ENCODE assay signal across 13 cellular contexts in genomic region chr7:108528183-108528712, GRCh38. TPM values are rescaled to one million over a fixed set of nuclear protein-coding genes. Genes with fewer than 3 reads are reported as not detected.
DNase-seq lines count a peak whose midpoint lies in the region; ATAC-seq, FAIRE-seq and TF ChIP-seq lines count a peak whose summit lies in the region.
"Had no signal": no experiment of that assay in that cellular context is flagged by ENCODE, and none has a peak within 500 bp of the region (broad histone marks: within the 10 kb centered on the region; RNA-seq: fewer than 3 reads in every experiment).

No MANE protein-coding gene starts in this region.

- POLR2A ChIA-PET in HCT116 (lab: Charles Lee) (no interaction called here), H1 (lab: Charles Lee; ENCODE audit: partially characterized antibody) (interaction anchor here (1.4 to 2.0 kb wide), 2 partner anchors 13 to 42 kb away, joined by 3 to 5 read pairs; partner anchors contain the start of genes DNAJB9 and THAP5), GM10248 (lab: Yijun Ruan, JAX) (no interaction called here)

- 0 out of 2 replicates have a peak, but pooled peaks cover 2% of the 10 kb centered on the region for H3K79me1 ChIP-seq in H1 (ENCODE audit: low read depth, low read length)

- H2BK12ac ChIP-seq in H1 (ENCODE audit: low read depth, low read length): no peak overlapping the region

- H3K4me3 ChIP-seq in HCT116 (replicated peaks in 1 of 2; ENCODE audit: low read depth in 1 of 2, low read length in 2 of 2) (no peak overlapping the region), H1 (ENCODE audit: extremely low read depth in 1 of 4, insufficient read depth in 2 of 4, low read depth in 3 of 4, low read length in 4 of 4) (no peak overlapping the region), neural cell (ENCODE audit: low read length) (no peak overlapping the region), GM23248 (no peak overlapping the region)
- H3K4me3 ChIP-seq: MG63 had no signal

- WGBS in H1 (ENCODE audit: extremely low coverage in 1 of 2, insufficient coverage in 1 of 2, insufficient read length in 1 of 2, insufficient replicate concordance in 2 of 2, low coverage in 1 of 2, low lambda C conversion rate in 2 of 2, missing lambda C conversion rate in 1 of 2), 2 experiments: 96% methylated on average over 6 of the region's 6 CpGs; no CpG with 5 or more reads in 1 of the 2 experiments
- WGBS in GM23248 (ENCODE audit: low coverage in 1 of 2, low lambda C conversion rate in 2 of 2, missing lambda C conversion rate in 2 of 2), 2 experiments: 96 to 97% methylated on average over 6 of the region's 6 CpGs

- H3K36me3 ChIP-seq in HCT116 (ENCODE audit: control insufficient read depth in 1 of 2, insufficient read depth in 2 of 2, low read length in 2 of 2) (no peaks in the 10 kb centered on the region), H1 (ENCODE audit: control insufficient read depth in 2 of 4, insufficient read depth in 4 of 4, low read length in 3 of 4) (no peaks in the 10 kb centered on the region), neural cell (ENCODE audit: insufficient read depth, low read length) (no peaks in the 10 kb centered on the region), GM23248 (ENCODE audit: low read depth) (no peaks in the 10 kb centered on the region)
- H3K36me3 ChIP-seq: MG63 had no signal

- H2BK120ac ChIP-seq in H1 (replicated peaks; ENCODE audit: low read depth, low read length): no peak overlapping the region

- H2AFZ ChIP-seq in HCT116 (ENCODE audit: low read depth, low read length, poor library complexity, severe bottlenecking) (no peak overlapping the region), H1 (ENCODE audit: low read length) (no peak overlapping the region), neural cell (ENCODE audit: low read depth, low read length) (no peak overlapping the region), GM23248 (no peak overlapping the region)

- no peak overlapping the region for H4K8ac ChIP-seq in H1 (ENCODE audit: extremely low read depth, insufficient read depth, low read length)

- RAD21 ChIA-PET in HCT116 (lab: Charles Lee; ENCODE audit: low non-redundant PET in 1 of 2, low total read pairs in 2 of 2, uncharacterized antibody in 2 of 2, unreplicated experiment in 2 of 2): no interaction called here

- H3K4me1 ChIP-seq in HCT116 (ENCODE audit: control insufficient read depth in 1 of 2, insufficient read depth in 2 of 2, low read length in 2 of 2) (peaks cover 6 to 24% of the 10 kb centered on the region in 2 experiments; a peak in 3 of 4 replicates), H1 (replicated peaks in 1 of 4; ENCODE audit: control insufficient read depth in 3 of 4, insufficient read depth in 4 of 4, low read length in 3 of 4) (peaks cover 0 to 2% (median under 1%) of the 10 kb centered on the region in 4 experiments; a peak in 2 of 7 replicates), GM23248 (ENCODE audit: insufficient read depth) (peaks cover 13% of the 10 kb centered on the region)

- intact Hi-C loops in HCT116 (cut with micrococcal nuclease): loop anchor here (5.0 kb wide), 1 partner anchor 39 kb away; the partner anchor contains the start of genes DNAJB9 and THAP5

- H3K4ac ChIP-seq in H1 (replicated peaks; ENCODE audit: insufficient read length, low read depth, low read length): no peak overlapping the region

- H3F3A ChIP-seq in neural cell (ENCODE audit: insufficient read depth, low read length, poor library complexity, severe bottlenecking) (no peaks in the 10 kb centered on the region), GM23248 (ENCODE audit: insufficient read depth) (peaks cover 22% of the 10 kb centered on the region)

- peak overlapping the region; percentile 25; the same call in 1 of the 2 replicates for H2BK15ac ChIP-seq in H1 (ENCODE audit: low read length)

- H4K91ac ChIP-seq in H1 (replicated peaks; ENCODE audit: insufficient read length, low read length): no peak overlapping the region

- H3K23ac ChIP-seq in H1 (ENCODE audit: insufficient read length): no peak overlapping the region

- BruUV-seq in HCT116 (replicated peaks; lab: Mats Ljungman, UMichigan): no TSS peak

- FAIRE-seq in H1 (lab: Jason Lieb, UNC): no peak

- TF ChIP-seq RAD21 in HCT116 (IDR thresholded peaks at IDR 0.05; ENCODE audit: low read depth) (no peak), H1 (IDR thresholded peaks at IDR 0.05 in 1 of 2, conservative IDR thresholded peaks at IDR 0.05 in 1 of 2; ENCODE audit: low read depth in 2 of 2, low read length in 2 of 2) (no peak), neural cell (conservative IDR thresholded peaks at IDR 0.05) (no peak)

- no peak for TF ChIP-seq EP300 in H1 (IDR thresholded peaks at IDR 0.05; ENCODE audit: borderline replicate concordance in 1 of 2, low read depth in 2 of 2, low read length in 2 of 2)
- no peak for TF ChIP-seq EP300 in neural cell (conservative IDR thresholded peaks at IDR 0.05; ENCODE audit: poor library complexity, severe bottlenecking)

- no peak overlapping the region for H3K56ac ChIP-seq in H1 (replicated peaks; ENCODE audit: insufficient read length, low read depth, low read length)

- no peak overlapping the region for H2AK5ac ChIP-seq in H1 (ENCODE audit: low read depth, low read length)

- in situ Hi-C loops in GM23248 (cut with MboI): no loop called here

- H3K27me3 ChIP-seq in HCT116 (ENCODE audit: insufficient read depth, low read length) (no peaks in the 10 kb centered on the region), H1 (replicated peaks in 1 of 4; ENCODE audit: control insufficient read depth in 3 of 4, extremely low read depth in 1 of 4, insufficient read depth in 3 of 4, low read length in 3 of 4) (no peaks in the 10 kb centered on the region), neural cell (ENCODE audit: insufficient read depth, low read depth, low read length) (no peaks in the 10 kb centered on the region), GM23248 (replicated peaks; ENCODE audit: insufficient read depth) (no peaks in the 10 kb centered on the region)
- H3K27me3 ChIP-seq: MG63 had no signal

- CTCF ChIA-PET in HCT116 (lab: Charles Lee): no interaction called here
- CTCF ChIA-PET in H1 (lab: Charles Lee; ENCODE audit: partially characterized antibody): no interaction called here
- CTCF ChIA-PET in GM10248 (lab: Yijun Ruan, JAX): interaction anchor here (1.6 kb wide), 1 partner anchor 31 kb away, joined by 4 read pairs; no protein-coding TSS in a partner anchor

- no peak overlapping the region for H2BK20ac ChIP-seq in H1 (ENCODE audit: low read length)

- TF ChIP-seq POLR2A in HCT116 (IDR thresholded peaks at IDR 0.05; ENCODE audit: borderline replicate concordance, extremely low read depth, insufficient read depth, insufficient read length) (no peak), H1 (IDR thresholded peaks at IDR 0.05; ENCODE audit: control extremely low read depth in 1 of 2, low read depth in 2 of 2, low read length in 2 of 2) (no peak)

- H3K9ac ChIP-seq in HCT116 (ENCODE audit: low read length) (no peak overlapping the region), H1 (replicated peaks in 1 of 4; ENCODE audit: extremely low read depth in 1 of 4, low read depth in 3 of 4, low read length in 3 of 4) (no peak overlapping the region; a peak in 1 of 7 replicates), neural cell (ENCODE audit: low read length) (no peak overlapping the region), GM23248 (no peak overlapping the region)

- no peak overlapping the region for H3K14ac ChIP-seq in H1 (ENCODE audit: insufficient read length)

- H3K4me2 ChIP-seq in HCT116 (ENCODE audit: low read length) (peak overlapping the region; percentile 79), H1 (ENCODE audit: insufficient read depth in 1 of 2, low read depth in 2 of 2, low read length in 2 of 2) (no peak overlapping the region), neural cell (ENCODE audit: low read length) (no peak overlapping the region), GM23248 (ENCODE audit: unreplicated experiment) (no peak overlapping the region)

- H3K27ac ChIP-seq in HCT116 (ENCODE audit: low read depth, low read length) (no peak overlapping the region; the same call in 1 of the 2 replicates), H1 (ENCODE audit: low read depth, low read length) (no peak overlapping the region), neural cell (ENCODE audit: low read length) (peak overlapping the region; percentile 82), GM23248 (no peak overlapping the region)

- H3K18ac ChIP-seq in H1 (ENCODE audit: extremely low read depth, low read length): no peak overlapping the region

- no peak overlapping the region for H4K5ac ChIP-seq in H1 (ENCODE audit: insufficient read length, low read depth, low read length)

- H4K20me1 ChIP-seq in HCT116 (ENCODE audit: insufficient read depth) (no peaks in the 10 kb centered on the region), H1 (replicated peaks in 1 of 2; ENCODE audit: control insufficient read depth in 1 of 2, insufficient read depth in 2 of 2, low read length in 2 of 2) (no peaks in the 10 kb centered on the region), neural cell (ENCODE audit: insufficient read depth) (no peaks in the 10 kb centered on the region), GM23248 (ENCODE audit: insufficient read depth) (no peaks in the 10 kb centered on the region)

- no peak for ATAC-seq in HCT116
- no peak for ATAC-seq in HG03442 (IDR thresholded peaks at IDR 0.05; ENCODE audit: unreplicated experiment)
- ATAC-seq in HG03342 (IDR thresholded peaks at IDR 0.05; ENCODE audit: unreplicated experiment): no peak
- ATAC-seq: CD8-positive, alpha-beta T cell had no signal

- H3K9me3 ChIP-seq in HCT116 (ENCODE audit: control insufficient read depth in 1 of 2, insufficient read depth in 1 of 2, low read depth in 1 of 2, low read length in 2 of 2): no peaks in the 10 kb centered on the region
- H3K9me3 ChIP-seq in H1 (ENCODE audit: insufficient read depth in 2 of 2, low read depth in 1 of 2, low read length in 1 of 2): no peaks in the 10 kb centered on the region
- no peaks in the 10 kb centered on the region for H3K9me3 ChIP-seq in neural cell (ENCODE audit: low read length)
- no peaks in the 10 kb centered on the region for H3K9me3 ChIP-seq in GM23248 (ENCODE audit: low read depth)
- H3K9me3 ChIP-seq: MG63 had no signal

- TF ChIP-seq CTCF in HCT116 (IDR thresholded peaks at IDR 0.05 in 2 of 3, conservative IDR thresholded peaks at IDR 0.05 in 1 of 3; ENCODE audit: borderline replicate concordance in 1 of 3, insufficient read depth in 1 of 3, low read depth in 2 of 3, low read length in 2 of 3) (no peak), H1 (IDR thresholded peaks at IDR 0.05; ENCODE audit: control extremely low read depth in 1 of 3, insufficient read depth in 1 of 3, low read depth in 1 of 3, low read length in 3 of 3) (no peak), neural cell (IDR thresholded peaks at IDR 0.05; ENCODE audit: poor library complexity, severe bottlenecking) (no peak), GM10248 (IDR thresholded peaks at IDR 0.05; ENCODE audit: control extremely low read depth, extremely low read depth, low read depth, missing control alignments) (no peak)

- H3K9me2 ChIP-seq in HCT116 (ENCODE audit: insufficient read depth) (no peaks in the 10 kb centered on the region), neural cell (ENCODE audit: insufficient read depth, low read length) (no peaks in the 10 kb centered on the region), GM23248 (ENCODE audit: insufficient read depth) (no peaks in the 10 kb centered on the region)

- DNase-seq in HCT116 (ENCODE audit: low read depth, low spot score) (peak; percentile 12), NCI-H2029 (lab: John Stamatoyannopoulos, UW) (peak; percentile 65), H1 (ENCODE audit: low read depth in 1 of 2, low spot score in 2 of 2) (no peak), GM23248 (no peak), GM10248 (ENCODE audit: extremely low spot score) (no peak)
- DNase-seq: activated CD8-positive, alpha-beta memory T cell treated with anti-CD3 and anti-CD28 coated beads for 24 hours; CD8-positive, alpha-beta T cell; MG63; NCI-H226; T-helper 9 cell had no signal

- H2BK5ac ChIP-seq in H1 (ENCODE audit: low read depth, low read length): no peak overlapping the region

- H3K79me2 ChIP-seq in HCT116 (ENCODE audit: insufficient read depth, low read length) (peaks cover 8% of the 10 kb centered on the region), H1 (ENCODE audit: control insufficient read depth in 1 of 2, insufficient read depth in 2 of 2, low read length in 2 of 2) (peaks cover 0 to 21% of the 10 kb centered on the region in 2 experiments; a peak in 2 of 4 replicates), neural cell (replicated peaks; ENCODE audit: insufficient read depth, low read length) (peaks cover 20% of the 10 kb centered on the region), GM23248 (ENCODE audit: insufficient read depth) (peaks cover 19% of the 10 kb centered on the region)

- peaks cover 4% of the 10 kb centered on the region; the same call in 1 of the 2 replicates for H3K23me2 ChIP-seq in H1 (ENCODE audit: low read depth, low read length)

RNA-seq across cellular contexts. Expression of gene PNPLA8, which starts 2.3 kb away (rescaled TPM):
- total RNA-seq in HCT116 (2021; ENCODE audit: unreplicated experiment): 12.9 TPM
- polyA plus RNA-seq in HCT116 (2012): 7.8 and 8.3 TPM in 2 replicates
- total RNA-seq in H1 (2021; fragmentation: NEBNext Ultra II Directional; extraction: Animal tissue kit (Norgen Biotek cat#: 25700)): 11.2 and 12.6 TPM in 2 replicates
- polyA plus RNA-seq in H1 (2011; rRNA removed) (2.1 and 3.8 TPM in 2 replicates), neural cell (75.9 and 85.1 TPM in 2 replicates), GM23248 (2016; fragmentation: Nextera tagmentation; extraction: Ambion mirVana) (29.1 and 31.0 TPM in 2 replicates)
- 5.6 TPM for polyA plus RNA-seq in H1 (2011; cell fraction: cytosol; rRNA removed)
- 1.8 TPM for polyA plus RNA-seq in H1 (2011; cell fraction: nucleus; rRNA removed)
- 5.0 to 12.7 TPM (median 7.1 TPM) in 4 replicates for polyA plus RNA-seq in H1 (2012, experiment 1 of 2)
- polyA plus RNA-seq in H1 (2012, experiment 2 of 2): 0.63 TPM
- 7.3 TPM for polyA plus RNA-seq in H1 (2013, experiment 1 of 2)
- 7.9 TPM for polyA plus RNA-seq in H1 (2013, experiment 2 of 2)
- polyA minus RNA-seq in H1 (2011; rRNA and poly(A)+ RNA removed): 7.9 TPM in 2 replicates
- 23.4 TPM for polyA minus RNA-seq in H1 (2011; cell fraction: cytosol; rRNA and poly(A)+ RNA removed)
- 9.5 TPM for polyA minus RNA-seq in H1 (2011; cell fraction: nucleus; rRNA and poly(A)+ RNA removed)
- polyA minus RNA-seq in neural cell: 95.7 and 112 TPM in 2 replicates
- 32.2 and 33.4 TPM in 2 replicates for total RNA-seq in GM23248 (2014; rRNA removed; shearing (Covaris generic))

RNA-seq across cellular contexts. Expression of gene THAP5, which starts 41.3 kb away (rescaled TPM):
- 29.3 TPM for total RNA-seq in HCT116 (2021; ENCODE audit: unreplicated experiment)
- polyA plus RNA-seq in HCT116 (2012): 4.0 and 6.1 TPM in 2 replicates
- 24.2 and 25.9 TPM in 2 replicates for total RNA-seq in H1 (2021; fragmentation: NEBNext Ultra II Directional; extraction: Animal tissue kit (Norgen Biotek cat#: 25700))
- polyA plus RNA-seq in H1 (2011; rRNA removed) (3.9 TPM in 2 replicates), neural cell (41.4 and 49.4 TPM in 2 replicates), GM23248 (2016; fragmentation: Nextera tagmentation; extraction: Ambion mirVana) (23.3 and 23.8 TPM in 2 replicates)
- 5.4 TPM for polyA plus RNA-seq in H1 (2011; cell fraction: cytosol; rRNA removed)
- polyA plus RNA-seq in H1 (2011; cell fraction: nucleus; rRNA removed): 3.8 TPM
- 4.4 to 9.7 TPM (median 5.5 TPM) in 4 replicates for polyA plus RNA-seq in H1 (2012, experiment 1 of 2)
- polyA plus RNA-seq in H1 (2012, experiment 2 of 2): 0.52 TPM
- 23.0 TPM for polyA plus RNA-seq in H1 (2013, experiment 1 of 2)
- polyA plus RNA-seq in H1 (2013, experiment 2 of 2): 18.8 TPM
- polyA minus RNA-seq in H1 (2011; rRNA and poly(A)+ RNA removed): 5.4 and 11.1 TPM in 2 replicates
- polyA minus RNA-seq in H1 (2011; cell fraction: cytosol; rRNA and poly(A)+ RNA removed): 7.2 TPM
- 25.2 TPM for polyA minus RNA-seq in H1 (2011; cell fraction: nucleus; rRNA and poly(A)+ RNA removed)
- polyA minus RNA-seq in neural cell: 74.5 and 86.9 TPM in 2 replicates
- 30.9 and 31.2 TPM in 2 replicates for total RNA-seq in GM23248 (2014; rRNA removed; shearing (Covaris generic))

RNA-seq across cellular contexts. Expression of gene DNAJB9, which starts 41.4 kb away (rescaled TPM):
- 10.1 TPM for total RNA-seq in HCT116 (2021; ENCODE audit: unreplicated experiment)
- polyA plus RNA-seq in HCT116 (2012): 10.3 and 23.6 TPM in 2 replicates
- total RNA-seq in H1 (2021; fragmentation: NEBNext Ultra II Directional; extraction: Animal tissue kit (Norgen Biotek cat#: 25700)): 9.7 and 10.1 TPM in 2 replicates
- 1.8 and 2.6 TPM in 2 replicates for polyA plus RNA-seq in H1 (2011; rRNA removed)
- polyA plus RNA-seq in H1 (2011; cell fraction: cytosol; rRNA removed): 3.0 TPM
- polyA plus RNA-seq in H1 (2011; cell fraction: nucleus; rRNA removed): 3.3 TPM
- 6.1 to 8.8 TPM (median 7.4 TPM) in 4 replicates for polyA plus RNA-seq in H1 (2012, experiment 1 of 2)
- 1.7 TPM for polyA plus RNA-seq in H1 (2012, experiment 2 of 2)
- 9.5 TPM for polyA plus RNA-seq in H1 (2013, experiment 1 of 2)
- 12.4 TPM for polyA plus RNA-seq in H1 (2013, experiment 2 of 2)
- polyA minus RNA-seq in H1 (2011; rRNA and poly(A)+ RNA removed): 1.7 and 3.4 TPM in 2 replicates
- 6.0 TPM for polyA minus RNA-seq in H1 (2011; cell fraction: cytosol; rRNA and poly(A)+ RNA removed)
- 3.8 TPM for polyA minus RNA-seq in H1 (2011; cell fraction: nucleus; rRNA and poly(A)+ RNA removed)
- 79.3 and 102 TPM in 2 replicates for polyA plus RNA-seq in neural cell
- 104 and 110 TPM in 2 replicates for polyA minus RNA-seq in neural cell
- total RNA-seq in GM23248 (2014; rRNA removed; shearing (Covaris generic)): 39.3 and 48.6 TPM in 2 replicates
- 33.4 and 33.8 TPM in 2 replicates for polyA plus RNA-seq in GM23248 (2016; fragmentation: Nextera tagmentation; extraction: Ambion mirVana)

Comparison
In these comparisons a context has a peak if more than half of its experiments do, and no peak if none do; other contexts are left out.
1. DNase-seq: peak in HCT116 (single experiment) and NCI-H2029 (single experiment); none in H1 (0 of 2), GM23248 (single experiment) and GM10248 (single experiment).
2. Of the 16 proteins assayed by ChIP-seq in both H1 and HCT116: peak only in H1: none; only in HCT116: CEBPB, EGR1, FOSL1, JUND, POLR2AphosphoS5, SIN3A and 2 more; in both: none; in neither: 8.